8 cellular contexts compared by ENCODE assay signal in genomic region chr11:57459112-57460016, GRCh38. TPM values are rescaled to one million over a fixed set of nuclear protein-coding genes. Genes with fewer than 3 reads are reported as not detected.
DNase-seq lines count a peak whose midpoint lies in the region; TF ChIP-seq lines count a peak whose summit lies in the region.

No MANE protein-coding gene starts in this region.

- no peak overlapping the region for H3K27ac ChIP-seq in tibial artery
- no peak overlapping the region for H3K27ac ChIP-seq in testis

- 0% methylated on average over 38 to 61 of the region's 65 CpGs for WGBS in lower leg skin, 2 donors
- WGBS in testis, 2 donors, result 1 to 2% methylated on average over 35 to 65 of the region's 65 CpGs

- TF ChIP-seq CTCF in lower leg skin (IDR thresholded peaks at IDR 0.05) (no peak), tibial artery (IDR thresholded peaks at IDR 0.05) (no peak), testis (IDR thresholded peaks at IDR 0.05) (no peak)

- H3K27me3 ChIP-seq in tibial artery, result peaks cover 0 to 71% of the 10 kb centered on the region in 2 donors
- H3K27me3 ChIP-seq in testis, result no peaks in the 10 kb centered on the region

- H3K4me3 Mint-ChIP-seq in activated naive CD8-positive, alpha-beta T cell treated with anti-CD3 and anti-CD28 coated beads for 36 hours, result peak overlapping the region; percentile 80

- H3K9me3 ChIP-seq in tibial artery, result no peaks in the 10 kb centered on the region
- no peaks in the 10 kb centered on the region for H3K9me3 ChIP-seq in testis

- no peaks in the 10 kb centered on the region for H3K36me3 Mint-ChIP-seq in activated naive CD8-positive, alpha-beta T cell treated with anti-CD3 and anti-CD28 coated beads for 36 hours

- peaks cover 48% of the 10 kb centered on the region for H3K27me3 Mint-ChIP-seq in activated naive CD8-positive, alpha-beta T cell treated with anti-CD3 and anti-CD28 coated beads for 36 hours

- H3K4me3 ChIP-seq in GM08714 (ENCODE audit: low read length), result peak overlapping the region; percentile 39; the same call in 1 of the 2 replicates
- H3K4me3 ChIP-seq in lower leg skin (ENCODE audit: low read depth, poor library complexity, severe bottlenecking), result peak overlapping the region; percentile 19
- peak overlapping the region; percentile 33 to 46 for H3K4me3 ChIP-seq in tibial artery
- peak overlapping the region in 1 of 2 donors; percentile 47 for H3K4me3 ChIP-seq in testis

- intact Hi-C loops in lower leg skin (cut with DNase I; ENCODE audit: low total_unique reads) (loop anchor here (5.0 to 10.0 kb wide), 2 partner anchors 68 to 115 kb away; no protein-coding TSS in a partner anchor), tibial artery (cut with DNase I; ENCODE audit: low total_unique reads) (loop anchor here (2.0 to 10.0 kb wide), 2 partner anchors 67 to 185 kb away; partner anchors contain the start of gene YPEL4), testis (cut with DNase I; ENCODE audit: low total_unique reads) (loop anchor here (5.0 kb wide), 1 partner anchor 68 kb away; no protein-coding TSS in a partner anchor)

- H3K4me1 ChIP-seq in tibial artery, result peaks cover 0 to 43% (median 38%) of the 10 kb centered on the region in 4 donors
- H3K4me1 ChIP-seq in testis, result peaks cover 31% of the 10 kb centered on the region

- no peak overlapping the region for H3K27ac Mint-ChIP-seq in activated naive CD8-positive, alpha-beta T cell treated with anti-CD3 and anti-CD28 coated beads for 36 hours

- TF ChIP-seq POLR2A in lower leg skin (IDR thresholded peaks at IDR 0.05) (no peak), testis (IDR thresholded peaks at IDR 0.05) (no peak)

- H3K9me3 Mint-ChIP-seq in activated naive CD8-positive, alpha-beta T cell treated with anti-CD3 and anti-CD28 coated beads for 36 hours, result no peaks in the 10 kb centered on the region

- H3K4me1 Mint-ChIP-seq in activated naive CD8-positive, alpha-beta T cell treated with anti-CD3 and anti-CD28 coated beads for 36 hours, result peaks cover 21% of the 10 kb centered on the region

- H3K36me3 ChIP-seq in tibial artery (no peaks in the 10 kb centered on the region), testis (ENCODE audit: low read depth, missing control alignments) (no peaks in the 10 kb centered on the region)

- DNase-seq in NCI-H1105 (lab: John Stamatoyannopoulos, UW) (peak; percentile 24), lower leg skin (ENCODE audit: low spot score in 2 of 2) (no peak), tibial artery (no peak), A172 (ENCODE audit: low spot score) (no peak), testis (no peak), H4 (ENCODE audit: low spot score) (no peak)
- DNase-seq in activated naive CD8-positive, alpha-beta T cell treated with anti-CD3 and anti-CD28 coated beads for 36 hours, result peak; percentile 40

RNA-seq across cellular contexts. Expression of gene RTN4RL2, which starts 1.0 kb away (rescaled TPM):
- under 1 TPM; 0.43 to 0.44 TPM for total RNA-seq in activated naive CD8-positive, alpha-beta T cell treated with anti-CD3 and anti-CD28 coated beads for 36 hours
- 1 to 10 TPM in 3 of 4 donors, under 1 TPM in 1; 0.55 to 3.6 (median 2.3) TPM for total RNA-seq in lower leg skin
- 0.64 and 1.6 TPM in 2 replicates for total RNA-seq in A172 (2014; rRNA removed; shearing (Covaris generic))
- 1 to 10 TPM; 2.3 to 2.5 TPM for total RNA-seq in testis
- polyA plus RNA-seq in testis (ENCODE audit: insufficient read depth, low read depth, low replicate concordance), result 3.2 TPM
- total RNA-seq in H4 (2014; rRNA removed; shearing (Covaris generic)), result 0.64 and 0.89 TPM in 2 replicates

RNA-seq across cellular contexts. Expression of gene SLC43A3, which starts 32.4 kb away (rescaled TPM):
- total RNA-seq in activated naive CD8-positive, alpha-beta T cell treated with anti-CD3 and anti-CD28 coated beads for 36 hours, result 100 to 1,000 TPM; 331 to 348 TPM
- total RNA-seq in lower leg skin (10 to 100 TPM; 12.4 to 66.4 (median 41.1) TPM), testis (10 to 100 TPM; 13.8 to 20.8 TPM)
- total RNA-seq in A172 (2014; rRNA removed; shearing (Covaris generic)), result 18.4 and 20.5 TPM in 2 replicates
- polyA plus RNA-seq in testis (ENCODE audit: insufficient read depth, low read depth, low replicate concordance), result 13.9 TPM
- 20.4 and 21.3 TPM in 2 replicates for total RNA-seq in H4 (2014; rRNA removed; shearing (Covaris generic))

RNA-seq across cellular contexts. Expression of gene SLC43A1, which starts 56.1 kb away (rescaled TPM):
- total RNA-seq in activated naive CD8-positive, alpha-beta T cell treated with anti-CD3 and anti-CD28 coated beads for 36 hours, result 10 to 100 TPM; 36.8 to 37.1 TPM
- total RNA-seq in lower leg skin (10 to 100 TPM; 15.9 to 20.2 (median 18.3) TPM), testis (10 to 100 TPM; 12.2 to 12.3 TPM)
- 3.4 and 5.2 TPM in 2 replicates for total RNA-seq in A172 (2014; rRNA removed; shearing (Covaris generic))
- 6.5 TPM for polyA plus RNA-seq in testis (ENCODE audit: insufficient read depth, low read depth, low replicate concordance)
- total RNA-seq in H4 (2014; rRNA removed; shearing (Covaris generic)), result 3.5 and 6.0 TPM in 2 replicates

Comparison
In these comparisons a context has a peak if more than half of its experiments do, and no peak if none do; other contexts are left out.
1. DNase-seq: peak in NCI-H1105 (single experiment) and activated naive CD8-positive, alpha-beta T cell treated with anti-CD3 and anti-CD28 coated beads for 36 hours (single experiment); none in lower leg skin (0 of 2), tibial artery (0 of 2), A172 (single experiment), testis (single experiment) and H4 (single experiment).
2. RNA of gene SLC43A3, which starts 32.4 kb away (total RNA-seq): 331 to 348 TPM in activated naive CD8-positive, alpha-beta T cell treated with anti-CD3 and anti-CD28 coated beads for 36 hours; 12.4 to 66.4 TPM in lower leg skin, 13.8 to 20.8 TPM in testis, 20.4 to 21.3 TPM in H4 and 18.4 to 20.5 TPM in A172; every median in the first group is over 4 times any median in the second.